Comparison of ENCODE assay signal across 21 cellular contexts in the genomic region with DNA sequence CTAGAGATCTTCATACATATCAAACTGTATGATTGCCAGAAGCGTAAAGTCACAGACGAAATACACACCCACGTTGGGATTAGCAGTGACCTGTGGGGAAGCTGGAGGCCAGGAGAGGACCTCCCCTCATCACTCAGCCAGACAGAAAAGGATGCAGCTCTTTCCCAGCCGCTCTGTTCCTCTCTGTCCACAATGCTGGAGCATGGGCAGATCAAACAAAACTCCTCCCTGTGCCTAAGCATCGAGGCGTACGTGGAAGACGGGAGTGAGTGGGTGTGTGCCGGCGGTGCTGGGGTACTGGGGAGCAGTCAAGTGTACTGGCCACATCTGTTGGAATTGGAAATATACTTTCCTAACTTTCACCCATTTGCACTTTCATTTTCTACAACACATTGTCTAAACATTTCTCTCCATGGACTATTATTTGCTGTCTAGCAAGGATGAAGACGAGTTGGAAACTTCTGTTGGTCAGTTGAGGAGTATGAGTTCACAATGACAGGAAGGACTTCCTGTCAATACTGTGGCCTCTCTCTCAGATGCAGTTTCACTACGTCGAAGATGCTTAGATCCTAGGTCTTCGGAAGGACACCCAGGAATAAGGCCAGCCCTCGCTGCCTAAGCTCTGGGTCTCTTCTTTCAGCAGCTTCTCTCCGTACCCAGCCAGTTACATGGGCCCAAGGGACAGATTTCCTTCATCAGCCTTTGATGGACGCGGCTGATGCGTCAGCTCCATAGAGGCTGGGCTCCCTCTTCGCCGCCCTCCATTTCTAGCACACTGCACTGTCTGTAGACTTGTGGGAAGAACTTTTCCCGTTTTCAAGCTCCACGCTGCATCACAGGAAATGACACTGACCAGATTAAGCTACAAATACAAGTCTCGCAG. TPM values are rescaled to one million over a fixed set of nuclear protein-coding genes. Genes with fewer than 3 reads are reported as not detected.
DNase-seq lines count a peak whose midpoint lies in the region; ATAC-seq and TF ChIP-seq lines count a peak whose summit lies in the region.
"Had no signal": no experiment of that assay in that cellular context is flagged by ENCODE, and none has a peak within 500 bp of the region (broad histone marks: within the 10 kb centered on the region; RNA-seq: fewer than 3 reads in every experiment).

No MANE protein-coding gene starts in this region.

- no peak overlapping the region for H2AFZ ChIP-seq in MM.1S (ENCODE audit: low read length)

- H3K27ac ChIP-seq in MM.1S (ENCODE audit: low read length) = no peak overlapping the region
- H3K27ac ChIP-seq: epithelial cell of prostate, HL-60 had no signal

- intact Hi-C loops in natural killer cell (cut with micrococcal nuclease) = no loop called here

- no peaks in the 10 kb centered on the region for H3K9me2 ChIP-seq in MM.1S (replicated peaks; ENCODE audit: insufficient read depth, low read length)

- no peaks in the 10 kb centered on the region for H3K9me3 Mint-ChIP-seq in T-helper 2 cell treated with Interferon-gamma antibody and Interleukin-4, amounts not matched to agents 5 μg/mL and 100 μg/mL, for 36 hours
- no peaks in the 10 kb centered on the region for H3K9me3 Mint-ChIP-seq in activated naive CD8-positive, alpha-beta T cell (ENCODE audit: low read depth)
- H3K9me3 Mint-ChIP-seq in natural killer cell = no peaks in the 10 kb centered on the region
- H3K9me3 Mint-ChIP-seq: stimulated activated memory B cell treated with anti-CD40 and anti-IgM and Interleukin-4, amounts not matched to agents 10 μg/mL and 1 μg/mL and 100 μg/mL, for 72 hours had no signal

- no peaks in the 10 kb centered on the region for H3F3A ChIP-seq in MM.1S (ENCODE audit: insufficient read depth, low read length)

- no peaks in the 10 kb centered on the region for H3K27me3 ChIP-seq in MM.1S (replicated peaks; ENCODE audit: insufficient read depth, low read length)
- H3K27me3 ChIP-seq: BLaER1 treated with 17β-estradiol and CSF1 and Interleukin-3, amounts not matched to agents 10 nM and 100 nM had no signal

- H3K4me3 Mint-ChIP-seq in T-helper 2 cell treated with Interferon-gamma antibody and Interleukin-4, amounts not matched to agents 5 μg/mL and 100 μg/mL, for 36 hours = no peak overlapping the region
- H3K4me3 Mint-ChIP-seq in activated naive CD8-positive, alpha-beta T cell = no peak overlapping the region
- no peak overlapping the region for H3K4me3 Mint-ChIP-seq in natural killer cell
- H3K4me3 Mint-ChIP-seq: stimulated activated memory B cell treated with anti-CD40 and anti-IgM and Interleukin-4, amounts not matched to agents 10 μg/mL and 1 μg/mL and 100 μg/mL, for 72 hours had no signal

- H3K9me3 ChIP-seq in MM.1S (replicated peaks; ENCODE audit: insufficient read depth, low read length) = no peaks in the 10 kb centered on the region
- H3K9me3 ChIP-seq: BLaER1 treated with 17β-estradiol and CSF1 and Interleukin-3, amounts not matched to agents 10 nM and 100 nM had no signal

- no peak for DNase-seq in T-helper 2 cell treated with Interferon-gamma antibody and Interleukin-4, amounts not matched to agents 5 μg/mL and 100 μg/mL, for 36 hours (ENCODE audit: low spot score)
- DNase-seq in T-helper 2 cell = no peak
- peak; percentile 34 for DNase-seq in D341Med (ENCODE audit: low spot score)
- no peak for DNase-seq in natural killer cell
- DNase-seq in MM.1S = no peak
- DNase-seq: 8988T; activated CD4-positive, CD25-positive, alpha-beta regulatory T cell; cortex of kidney; DMS79 treated with DMSO at 0.1 percent for 48 hours; KBM-7; NCI-H2081 treated with DMSO at 0.1 percent for 48 hours; NCI-H510A; trophoblast cell had no signal

- no peak for TF ChIP-seq CTCF in natural killer cell (IDR thresholded peaks at IDR 0.05)
- TF ChIP-seq CTCF in MM.1S (IDR thresholded peaks at IDR 0.05; ENCODE audit: low read length) = no peak

- H3K9ac ChIP-seq in MM.1S (ENCODE audit: low read length) = no peak overlapping the region
- H3K9ac ChIP-seq: BLaER1 treated with 17β-estradiol and CSF1 and Interleukin-3, amounts not matched to agents 10 nM and 100 nM had no signal

- H3K36me3 ChIP-seq in MM.1S (replicated peaks; ENCODE audit: insufficient read depth, low read length) = no peaks in the 10 kb centered on the region

- H3K27me3 Mint-ChIP-seq in T-helper 2 cell treated with Interferon-gamma antibody and Interleukin-4, amounts not matched to agents 5 μg/mL and 100 μg/mL, for 36 hours (ENCODE audit: low read depth) = no peaks in the 10 kb centered on the region
- no peaks in the 10 kb centered on the region for H3K27me3 Mint-ChIP-seq in activated naive CD8-positive, alpha-beta T cell
- no peaks in the 10 kb centered on the region for H3K27me3 Mint-ChIP-seq in natural killer cell (ENCODE audit: low read depth in 2 of 2)
- H3K27me3 Mint-ChIP-seq: stimulated activated memory B cell treated with anti-CD40 and anti-IgM and Interleukin-4, amounts not matched to agents 10 μg/mL and 1 μg/mL and 100 μg/mL, for 72 hours had no signal

- H3K4me2 ChIP-seq in MM.1S (ENCODE audit: low read depth, low read length) = no peak overlapping the region
- H3K4me2 ChIP-seq: BLaER1 treated with 17β-estradiol and CSF1 and Interleukin-3, amounts not matched to agents 10 nM and 100 nM had no signal

- H3K79me2 ChIP-seq in MM.1S (ENCODE audit: low read length) = no peaks in the 10 kb centered on the region

- H3K4me1 Mint-ChIP-seq in T-helper 2 cell treated with Interferon-gamma antibody and Interleukin-4, amounts not matched to agents 5 μg/mL and 100 μg/mL, for 36 hours (ENCODE audit: low read depth) = peaks cover 11% of the 10 kb centered on the region
- H3K4me1 Mint-ChIP-seq in activated naive CD8-positive, alpha-beta T cell (ENCODE audit: low read depth) = peaks cover 5% of the 10 kb centered on the region
- H3K4me1 Mint-ChIP-seq in natural killer cell = peaks cover 0 to 3% of the 10 kb centered on the region in 2 donors
- H3K4me1 Mint-ChIP-seq: stimulated activated memory B cell treated with anti-CD40 and anti-IgM and Interleukin-4, amounts not matched to agents 10 μg/mL and 1 μg/mL and 100 μg/mL, for 72 hours had no signal

- H3K36me3 Mint-ChIP-seq in T-helper 2 cell treated with Interferon-gamma antibody and Interleukin-4, amounts not matched to agents 5 μg/mL and 100 μg/mL, for 36 hours (ENCODE audit: low read depth) = peaks cover 89% of the 10 kb centered on the region
- H3K36me3 Mint-ChIP-seq in activated naive CD8-positive, alpha-beta T cell = no peaks in the 10 kb centered on the region
- peaks cover 25% of the 10 kb centered on the region for H3K36me3 Mint-ChIP-seq in natural killer cell

- H3K4me1 ChIP-seq in MM.1S (ENCODE audit: low read length) = no peaks in the 10 kb centered on the region
- H3K4me1 ChIP-seq: BLaER1 treated with 17β-estradiol and CSF1 and Interleukin-3, amounts not matched to agents 10 nM and 100 nM had no signal

- no peak overlapping the region for H3K4me3 ChIP-seq in MM.1S (ENCODE audit: low read length)
- H3K4me3 ChIP-seq: BLaER1 treated with 17β-estradiol and CSF1 and Interleukin-3, amounts not matched to agents 10 nM and 100 nM had no signal

- ATAC-seq in natural killer cell (no peak), HG02870 (IDR thresholded peaks at IDR 0.05; ENCODE audit: unreplicated experiment) (no peak), GM18520 (IDR thresholded peaks at IDR 0.05; ENCODE audit: unreplicated experiment) (no peak)
- ATAC-seq: Right ventricle myocardium inferior; stimulated activated memory B cell treated with anti-CD40 and anti-IgM and Interleukin-4, amounts not matched to agents 10 μg/mL and 1 μg/mL and 100 μg/mL, for 72 hours had no signal

- H3K27ac Mint-ChIP-seq in T-helper 2 cell treated with Interferon-gamma antibody and Interleukin-4, amounts not matched to agents 5 μg/mL and 100 μg/mL, for 36 hours = peak overlapping the region; percentile 68
- H3K27ac Mint-ChIP-seq in activated naive CD8-positive, alpha-beta T cell = peak overlapping the region; percentile 83
- H3K27ac Mint-ChIP-seq in natural killer cell = peak overlapping the region; percentile 51 to 78
- H3K27ac Mint-ChIP-seq: stimulated activated memory B cell treated with anti-CD40 and anti-IgM and Interleukin-4, amounts not matched to agents 10 μg/mL and 1 μg/mL and 100 μg/mL, for 72 hours had no signal

- no peaks in the 10 kb centered on the region for H4K20me1 ChIP-seq in MM.1S (ENCODE audit: insufficient read depth, low read length)

RNA-seq across cellular contexts. Expression of gene ENDOV, which starts 30.6 kb away (rescaled TPM):
- 10 to 100 TPM; 17.7 to 24.9 (median 18.8) TPM for total RNA-seq in natural killer cell
